Comparison of ENCODE assay signal across 10 cellular contexts in the genomic region with DNA sequence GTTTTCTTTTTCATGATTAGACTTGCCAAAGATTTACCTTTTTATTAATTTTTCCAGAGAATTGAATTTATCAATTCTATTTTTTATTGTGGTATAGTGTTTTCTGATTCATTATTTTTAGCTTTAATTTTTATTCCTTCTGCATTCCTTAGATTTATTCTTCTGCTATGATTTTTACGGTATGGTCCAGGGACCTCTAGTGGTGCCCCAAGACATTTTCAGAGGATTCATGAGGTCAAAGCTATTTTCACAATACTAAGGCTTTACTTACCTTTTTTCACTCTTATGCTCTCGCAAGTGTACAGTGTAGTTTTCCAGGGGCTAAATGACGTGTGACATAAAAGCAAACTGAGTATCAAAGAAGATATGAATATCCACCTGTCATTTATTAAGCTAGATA. TPM values are rescaled to one million over a fixed set of nuclear protein-coding genes. Genes with fewer than 3 reads are reported as not detected.
A peak's percentile ranks its signal among the peaks of the same experiment; 100 is the strongest.
DNase-seq lines count a peak whose midpoint lies in the region; ATAC-seq and TF ChIP-seq lines count a peak whose summit lies in the region.
"Had no signal": no experiment of that assay in that cellular context is flagged by ENCODE, and none has a peak within 500 bp of the region (broad histone marks: within the 10 kb centered on the region; RNA-seq: fewer than 3 reads in every experiment).

No MANE protein-coding gene starts in this region.

- H3K4me1 ChIP-seq in left ventricle myocardium inferior (no peaks in the 10 kb centered on the region), heart left ventricle (no peaks in the 10 kb centered on the region), OCI-LY7 (ENCODE audit: insufficient read depth, low read length, poor library complexity, severe bottlenecking) (peaks cover 6% of the 10 kb centered on the region)

- CTCF ChIA-PET in OCI-LY7 (lab: Charles Lee; ENCODE audit: unreplicated experiment) = no interaction called here

- no TSS peak for BruUV-seq in OCI-LY7 (replicated peaks; lab: Mats Ljungman, UMichigan)

- intact Hi-C loops in left ventricle myocardium inferior (cut with micrococcal nuclease) = no loop called here
- intact Hi-C loops in heart left ventricle (cut with DNase I) = loop anchor here in 1 of 10 donors (10.0 kb wide), 1 partner anchor 115 kb away; no protein-coding TSS in a partner anchor
- intact Hi-C loops in OCI-LY7 (cut with micrococcal nuclease; ENCODE audit: unreplicated experiment) = loop anchor here (10.0 kb wide), 1 partner anchor 135 kb away; no protein-coding TSS in a partner anchor

- no peak overlapping the region for H3K4me2 ChIP-seq in OCI-LY7 (ENCODE audit: low read length)

- H3K27me3 ChIP-seq in left ventricle myocardium inferior (ENCODE audit: low read depth) (no peaks in the 10 kb centered on the region), heart left ventricle (peaks cover 0 to 17% (median 0%) of the 10 kb centered on the region in 9 donors)

- DNase-seq in left ventricle myocardium inferior (no peak), heart left ventricle (no peak), OCI-LY7 (ENCODE audit: low spot score) (no peak), fibroblast of peridontal ligament (ENCODE audit: extremely low read depth) (peak; percentile 18), cerebellar cortex (ENCODE audit: low spot score) (no peak), NCI-H1930 (lab: John Stamatoyannopoulos, UW) (no peak)
- no peak for DNase-seq in activated T-cell treated with anti-CD3 and anti-CD28 coated beads, Interleukin-2, amount 50 U/mL, for 1 hour
- DNase-seq: activated B cell treated with CpG ODN at 0.5 μM for 24 hours; effector memory CD4-positive, alpha-beta T cell had no signal

- peak; percentile 27 for TF ChIP-seq CTCF in left ventricle myocardium inferior (IDR thresholded peaks at IDR 0.05; ENCODE audit: borderline replicate concordance)
- peak in 6 of 12 donors; percentile 5 to 31 (median 14) for TF ChIP-seq CTCF in heart left ventricle (IDR thresholded peaks at IDR 0.05)
- peak; percentile 74 for TF ChIP-seq CTCF in OCI-LY7 (conservative IDR thresholded peaks at IDR 0.05; ENCODE audit: low read length)

- ATAC-seq in heart left ventricle (no peak), GM21515 (IDR thresholded peaks at IDR 0.05; ENCODE audit: unreplicated experiment) (no peak)

- POLR2A ChIA-PET in OCI-LY7 (lab: Charles Lee) = interaction anchor here (0.8 to 2.2 kb wide), 4 partner anchors 8 to 197 kb away, joined by 3 to 12 read pairs (median 4); a partner anchor contains a TSS

- H3K4me3 ChIP-seq in left ventricle myocardium inferior = no peak overlapping the region
- no peak overlapping the region for H3K4me3 ChIP-seq in heart left ventricle
- no peak overlapping the region for H3K4me3 ChIP-seq in OCI-LY7 (ENCODE audit: low read depth, low read length, poor library complexity, severe bottlenecking)

- no peak overlapping the region for H3K27ac ChIP-seq in left ventricle myocardium inferior (replicated peaks)
- H3K27ac ChIP-seq in heart left ventricle = no peak overlapping the region
- no peak overlapping the region for H3K27ac ChIP-seq in OCI-LY7 (ENCODE audit: low read depth, low read length, poor library complexity, severe bottlenecking)

- H3K9me3 ChIP-seq in left ventricle myocardium inferior (replicated peaks) (no peaks in the 10 kb centered on the region), heart left ventricle (no peaks in the 10 kb centered on the region), OCI-LY7 (ENCODE audit: low read length) (no peaks in the 10 kb centered on the region)

- TF ChIP-seq POLR2A in heart left ventricle (IDR thresholded peaks at IDR 0.05) = no peak

- WGBS in heart left ventricle, 4 donors = 29 to 46% (median 40%) methylated on average over 3 of the region's 3 CpGs

- H2AFZ ChIP-seq in OCI-LY7 (ENCODE audit: low read length) = no peak overlapping the region

- H3K36me3 ChIP-seq in left ventricle myocardium inferior = no peaks in the 10 kb centered on the region
- H3K36me3 ChIP-seq in heart left ventricle = no peaks in the 10 kb centered on the region
- 0 out of 2 replicates have a peak, but pooled peaks cover 4% of the 10 kb centered on the region for H3K36me3 ChIP-seq in OCI-LY7 (ENCODE audit: insufficient read depth, low read length)

- H3K79me2 ChIP-seq in OCI-LY7 (ENCODE audit: insufficient read depth, low read depth, low read length) = peaks cover 20% of the 10 kb centered on the region

- no peaks in the 10 kb centered on the region; the same call in 1 of the 2 replicates for H4K20me1 ChIP-seq in OCI-LY7 (ENCODE audit: insufficient read depth, low read length)

- H3K9me2 ChIP-seq in OCI-LY7 (ENCODE audit: insufficient read depth, low read length) = no peaks in the 10 kb centered on the region

RNA-seq across cellular contexts. Expression of a gene that starts 8.0 kb away (rescaled TPM):
- total RNA-seq in left ventricle myocardium inferior (2.3 TPM), heart left ventricle (1 to 10 TPM in 5 of 9 donors, under 1 TPM in 4; 0.54 to 2.5 (median 1.1) TPM), OCI-LY7 (2022) (34.0 and 35.7 TPM in 2 replicates)
- polyA plus RNA-seq in heart left ventricle = 1 to 10 TPM in 1 of 2 donors, under 1 TPM in 1; 0.38 to 1.4 TPM
- 30.8 and 34.8 TPM in 2 replicates for total RNA-seq in OCI-LY7 (2014; rRNA removed; shearing (Covaris generic))
